ENCODE assay signal across 21 cellular contexts in the genomic region with DNA sequence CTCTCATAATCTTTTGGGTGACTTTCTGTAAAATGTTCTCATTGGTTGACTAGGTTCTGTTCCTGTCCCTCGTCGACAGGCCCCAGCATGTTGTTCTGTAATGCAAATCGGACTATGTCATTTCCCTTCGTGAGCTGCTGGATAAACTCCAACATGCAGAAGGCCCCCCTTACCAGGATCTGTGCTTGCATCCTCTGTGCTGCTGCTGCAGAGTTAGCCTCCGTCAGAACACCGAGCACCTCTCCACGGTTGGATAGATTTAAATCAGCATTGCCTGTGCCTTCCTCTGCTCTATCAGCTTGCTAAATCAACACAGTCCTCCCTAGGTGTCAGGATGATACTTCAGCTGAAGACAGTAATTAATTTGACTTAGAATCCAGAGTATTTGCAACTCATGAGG. TPM values are rescaled to one million over a fixed set of nuclear protein-coding genes. Genes with fewer than 3 reads are reported as not detected.
DNase-seq lines count a peak whose midpoint lies in the region; ATAC-seq and TF ChIP-seq lines count a peak whose summit lies in the region.
"Had no signal": no experiment of that assay in that cellular context is flagged by ENCODE, and none has a peak within 500 bp of the region (broad histone marks: within the 10 kb centered on the region; RNA-seq: fewer than 3 reads in every experiment).

No MANE protein-coding gene starts in this region.

- H3K4me3 Mint-ChIP-seq in GM23338: no peak overlapping the region
- peak overlapping the region; percentile 41 for H3K4me3 Mint-ChIP-seq in nephron progenitor cell
- no peak overlapping the region for H3K4me3 Mint-ChIP-seq in activated naive CD8-positive, alpha-beta T cell treated with anti-CD3 and anti-CD28 coated beads, Interleukin-2, amount 50 U/mL, for 24 hours
- H3K4me3 Mint-ChIP-seq in Caco-2 (ENCODE audit: unreplicated experiment): no peak overlapping the region
- H3K4me3 Mint-ChIP-seq: T-helper 2 cell treated with Interferon-gamma antibody and Interleukin-4, amounts not matched to agents 5 μg/mL and 100 μg/mL, for 36 hours had no signal

- peak overlapping the region; percentile 77 for H2AFZ ChIP-seq in GM23338

- peaks cover 42% of the 10 kb centered on the region for H3K4me1 Mint-ChIP-seq in GM23338
- H3K4me1 Mint-ChIP-seq in nephron progenitor cell: peaks cover 31% of the 10 kb centered on the region
- no peaks in the 10 kb centered on the region for H3K4me1 Mint-ChIP-seq in activated naive CD8-positive, alpha-beta T cell treated with anti-CD3 and anti-CD28 coated beads, Interleukin-2, amount 50 U/mL, for 24 hours
- H3K4me1 Mint-ChIP-seq in Caco-2 (ENCODE audit: low read depth, unreplicated experiment): no peaks in the 10 kb centered on the region

- H3K27me3 ChIP-seq in GM23338 (ENCODE audit: insufficient read depth) (no peaks in the 10 kb centered on the region), NT2/D1 (ENCODE audit: insufficient read depth, insufficient read length) (no peaks in the 10 kb centered on the region), Caco-2 (replicated peaks; ENCODE audit: control insufficient read depth, insufficient read depth, low read length) (peaks cover 1% of the 10 kb centered on the region)

- H3K4me3 ChIP-seq in GM23338: no peak overlapping the region
- H3K4me3 ChIP-seq in NT2/D1 (ENCODE audit: insufficient read length, low read depth): no peak overlapping the region
- no peak overlapping the region for H3K4me3 ChIP-seq in Caco-2 (ENCODE audit: low read depth, low read length)
- H3K4me3 ChIP-seq: GM12878 had no signal

- peaks cover 7% of the 10 kb centered on the region for H3K27me3 Mint-ChIP-seq in GM23338 (ENCODE audit: insufficient read depth, low read depth, poor library complexity)
- H3K27me3 Mint-ChIP-seq in nephron progenitor cell (ENCODE audit: low read depth, poor library complexity): peaks cover 7% of the 10 kb centered on the region
- peaks cover 2% of the 10 kb centered on the region for H3K27me3 Mint-ChIP-seq in activated naive CD8-positive, alpha-beta T cell treated with anti-CD3 and anti-CD28 coated beads, Interleukin-2, amount 50 U/mL, for 24 hours
- peaks cover 22% of the 10 kb centered on the region for H3K27me3 Mint-ChIP-seq in Caco-2 (ENCODE audit: insufficient read depth, unreplicated experiment)

- POLR2A ChIA-PET in Caco-2 (lab: Charles Lee): no interaction called here

- DNase-seq in GM23338 (ENCODE audit: low spot score) (no peak), NCI-H146 treated with DMSO at 0.1 percent for 48 hours (lab: John Stamatoyannopoulos, UW; ENCODE audit: unreplicated experiment) (peak; percentile 40), NT2/D1 (ENCODE audit: low read depth, low spot score) (peak; percentile 18), nephron progenitor cell (peak; percentile 16), anterior cingulate cortex (lab: John Stamatoyannopoulos, UW) (no peak), Caco-2 (no peak)
- DNase-seq in activated naive CD8-positive, alpha-beta T cell treated with anti-CD3 and anti-CD28 coated beads, Interleukin-2, amount 50 U/mL, for 24 hours: no peak
- DNase-seq: ACHN, C1 segment of cervical spinal cord, GDM1, GOT3, NCI-H1105, NCI-H187 treated with DMSO at 0.1 percent for 48 hours, NCI-H524 treated with DMSO at 0.1 percent for 48 hours, RPMI8226, SHP77 treated with DMSO at 0.1 percent for 48 hours, SK-N-SH had no signal

- H3K27ac Mint-ChIP-seq in GM23338 (no peak overlapping the region), nephron progenitor cell (no peak overlapping the region), Caco-2 (ENCODE audit: unreplicated experiment) (no peak overlapping the region)
- H3K27ac Mint-ChIP-seq in activated naive CD8-positive, alpha-beta T cell treated with anti-CD3 and anti-CD28 coated beads, Interleukin-2, amount 50 U/mL, for 24 hours: no peak overlapping the region
- H3K27ac Mint-ChIP-seq: T-helper 2 cell treated with Interferon-gamma antibody and Interleukin-4, amounts not matched to agents 5 μg/mL and 100 μg/mL, for 36 hours had no signal

- H3K79me2 ChIP-seq in GM23338 (replicated peaks; ENCODE audit: insufficient read depth): no peaks in the 10 kb centered on the region

- H3K9me3 ChIP-seq in NT2/D1 (ENCODE audit: insufficient read depth, low read length): no peaks in the 10 kb centered on the region
- H3K9me3 ChIP-seq in Caco-2: no peaks in the 10 kb centered on the region
- H3K9me3 ChIP-seq: SK-N-SH had no signal

- H3K4me2 ChIP-seq in GM23338: no peak overlapping the region
- H3K4me2 ChIP-seq: SK-N-SH had no signal

- no TSS peak for BruUV-seq in Caco-2 (replicated peaks; lab: Mats Ljungman, UMichigan)

- no peak overlapping the region for H3K9ac ChIP-seq in NT2/D1 (ENCODE audit: insufficient read length, low read depth)
- H3K9ac ChIP-seq: SK-N-SH had no signal

- ATAC-seq in GM23338: peak; percentile 32; the same call in 2 of the 3 replicates
- ATAC-seq in activated naive CD8-positive, alpha-beta T cell treated with anti-CD3 and anti-CD28 coated beads, Interleukin-2, amount 50 U/mL, for 24 hours: no peak
- ATAC-seq: GM12878 had no signal

- no peaks in the 10 kb centered on the region for H3K36me3 Mint-ChIP-seq in GM23338 (ENCODE audit: low read depth)
- H3K36me3 Mint-ChIP-seq in nephron progenitor cell (ENCODE audit: low read depth): no peaks in the 10 kb centered on the region
- no peaks in the 10 kb centered on the region for H3K36me3 Mint-ChIP-seq in activated naive CD8-positive, alpha-beta T cell treated with anti-CD3 and anti-CD28 coated beads, Interleukin-2, amount 50 U/mL, for 24 hours (ENCODE audit: low read depth)
- no peaks in the 10 kb centered on the region for H3K36me3 Mint-ChIP-seq in Caco-2 (ENCODE audit: insufficient read depth, unreplicated experiment)

- intact Hi-C loops in Caco-2 (cut with micrococcal nuclease; ENCODE audit: unreplicated experiment): no loop called here

- no peaks in the 10 kb centered on the region; the same call in 1 of the 2 replicates for H3F3A ChIP-seq in GM23338 (replicated peaks; ENCODE audit: low read depth)

- H4K20me1 ChIP-seq in GM23338 (replicated peaks; ENCODE audit: insufficient read depth): no peaks in the 10 kb centered on the region

- TF ChIP-seq CTCF in GM23338 (conservative IDR thresholded peaks at IDR 0.05; ENCODE audit: low read depth in 2 of 2): no peak
- no peak for TF ChIP-seq CTCF in nephron progenitor cell (IDR thresholded peaks at IDR 0.05)
- no peak for TF ChIP-seq CTCF in Caco-2 (IDR thresholded peaks at IDR 0.05; ENCODE audit: insufficient read depth in 1 of 2, low read depth in 1 of 2, low read length in 1 of 2, severe bottlenecking in 1 of 2, unreplicated experiment in 1 of 2)

- CTCF ChIA-PET in Caco-2 (lab: Charles Lee): no interaction called here

- H3K36me3 ChIP-seq in GM23338 (ENCODE audit: insufficient read depth): no peaks in the 10 kb centered on the region
- no peaks in the 10 kb centered on the region for H3K36me3 ChIP-seq in NT2/D1 (ENCODE audit: insufficient read depth, insufficient read length, low read length)
- H3K36me3 ChIP-seq in Caco-2 (ENCODE audit: control insufficient read depth, insufficient read depth, low read length): no peaks in the 10 kb centered on the region

- H3K4me1 ChIP-seq in GM23338 (ENCODE audit: insufficient read depth) (peaks cover 23% of the 10 kb centered on the region), NT2/D1 (ENCODE audit: insufficient read depth, insufficient read length) (no peaks in the 10 kb centered on the region), Caco-2 (no peaks in the 10 kb centered on the region)

- H3K9me2 ChIP-seq in GM23338 (ENCODE audit: insufficient read depth): peaks cover 7% of the 10 kb centered on the region; the same call in 1 of the 2 replicates
- H3K9me2 ChIP-seq: SK-N-SH had no signal

- H3K9me3 Mint-ChIP-seq in GM23338 (no peaks in the 10 kb centered on the region), nephron progenitor cell (no peaks in the 10 kb centered on the region), Caco-2 (ENCODE audit: unreplicated experiment) (no peaks in the 10 kb centered on the region)
- no peaks in the 10 kb centered on the region for H3K9me3 Mint-ChIP-seq in activated naive CD8-positive, alpha-beta T cell treated with anti-CD3 and anti-CD28 coated beads, Interleukin-2, amount 50 U/mL, for 24 hours
- H3K9me3 Mint-ChIP-seq: T-helper 2 cell treated with Interferon-gamma antibody and Interleukin-4, amounts not matched to agents 5 μg/mL and 100 μg/mL, for 36 hours had no signal

- H3K27ac ChIP-seq in GM23338 (ENCODE audit: low read depth): no peak overlapping the region

TF ChIP-seq in GM23338, 12 proteins besides CTCF, POLR2A, EP300 and RAD21 (continues in another document):
- TF ChIP-seq, protein P1, sequence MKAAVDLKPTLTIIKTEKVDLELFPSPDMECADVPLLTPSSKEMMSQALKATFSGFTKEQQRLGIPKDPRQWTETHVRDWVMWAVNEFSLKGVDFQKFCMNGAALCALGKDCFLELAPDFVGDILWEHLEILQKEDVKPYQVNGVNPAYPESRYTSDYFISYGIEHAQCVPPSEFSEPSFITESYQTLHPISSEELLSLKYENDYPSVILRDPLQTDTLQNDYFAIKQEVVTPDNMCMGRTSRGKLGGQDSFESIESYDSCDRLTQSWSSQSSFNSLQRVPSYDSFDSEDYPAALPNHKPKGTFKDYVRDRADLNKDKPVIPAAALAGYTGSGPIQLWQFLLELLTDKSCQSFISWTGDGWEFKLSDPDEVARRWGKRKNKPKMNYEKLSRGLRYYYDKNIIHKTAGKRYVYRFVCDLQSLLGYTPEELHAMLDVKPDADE (IDR thresholded peaks at IDR 0.05): no peak
- TF ChIP-seq POLR2AphosphoS5 (IDR thresholded peaks at IDR 0.05; ENCODE audit: low read depth): no peak

RNA-seq across cellular contexts. Expression of a gene that starts 12.7 kb away (rescaled TPM):
- not detected in 2 replicates for total RNA-seq in GM23338 (2014; rRNA removed; shearing (Covaris generic))
- polyA plus RNA-seq in GM23338 (2016; fragmentation: Nextera tagmentation; extraction: Ambion mirVana): not detected in 2 replicates
- total RNA-seq in Caco-2 (2022): not detected in 2 replicates
- total RNA-seq: Daoy, GM12878, OCI-LY7 had no signal
- polyA plus RNA-seq: GM12878, SK-N-SH had no signal

RNA-seq across cellular contexts. Expression of a gene that starts 54.6 kb away (rescaled TPM):
- 0.69 and 0.93 TPM in 2 replicates for total RNA-seq in GM23338 (2014; rRNA removed; shearing (Covaris generic))
- polyA plus RNA-seq in GM23338 (2016; fragmentation: Nextera tagmentation; extraction: Ambion mirVana): 0.45 and 0.47 TPM in 2 replicates
- total RNA-seq in Caco-2 (2022): not detected in 2 replicates
- total RNA-seq: Daoy, GM12878, OCI-LY7 had no signal
- polyA plus RNA-seq: GM12878, SK-N-SH had no signal

Comparison
In these comparisons a context has a peak if more than half of its experiments do, and no peak if none do; other contexts are left out.
1. DNase-seq: peak in NCI-H146 treated with DMSO at 0.1 percent for 48 hours (single experiment), NT2/D1 (single experiment) and nephron progenitor cell (single experiment); none in GM23338 (single experiment), activated naive CD8-positive, alpha-beta T cell treated with anti-CD3 and anti-CD28 coated beads, Interleukin-2, amount 50 U/mL, for 24 hours (single experiment), anterior cingulate cortex (0 of 58) and Caco-2 (0 of 2).